21 cellular contexts compared by ENCODE assay signal in genomic region chr22:38009000-38009806, GRCh38. TPM values are rescaled to one million over a fixed set of nuclear protein-coding genes. Genes with fewer than 3 reads are reported as not detected.
DNase-seq lines count a peak whose midpoint lies in the region; ATAC-seq and TF ChIP-seq lines count a peak whose summit lies in the region.
"Had no signal": no experiment of that assay in that cellular context is flagged by ENCODE, and none has a peak within 500 bp of the region (broad histone marks: within the 10 kb centered on the region; RNA-seq: fewer than 3 reads in every experiment).

No MANE protein-coding gene starts in this region.

- no peak for DNase-seq in activated naive CD8-positive, alpha-beta T cell treated with anti-CD3 and anti-CD28 coated beads, Interleukin-2, amount 10 ng/mL, durations not matched to agents 7 days and 5 days
- DNase-seq in activated naive CD8-positive, alpha-beta T cell treated with anti-CD3 and anti-CD28 coated beads, Interleukin-2, amount 50 U/mL, for 24 hours = no peak
- DNase-seq in mesendoderm (no peak), upper lobe of right lung (no peak), OCI-M2 (lab: John Stamatoyannopoulos, UW; ENCODE audit: unreplicated experiment) (no peak)
- DNase-seq: activated CD4-positive, alpha-beta T cell treated with anti-CD3 and anti-CD28 coated beads, Interleukin-2, amount 50 U/mL, for 1 hour; activated CD8-positive, alpha-beta memory T cell treated with anti-CD3 and anti-CD28 coated beads, Interleukin-2, amount 50 U/mL, for 48 hours; IMR-90; islet precursor cell; NCI-H1092 treated with DMSO at 0.1 percent for 48 hours; NCI-H1930; NCI-H345; NCI-H748 treated with DMSO at 0.1 percent for 48 hours; nucleus accumbens; stimulated activated CD8-positive, alpha-beta memory T cell treated with anti-CD3 and anti-CD28 coated beads, Interleukin-4, amount 100 ng/mL, for 48 hours had no signal

- H3K27ac ChIP-seq in angular gyrus (ENCODE audit: low read depth, low read length) (peak overlapping the region; percentile 57), mesendoderm (ENCODE audit: low read depth, low read length) (no peak overlapping the region), upper lobe of right lung (no peak overlapping the region)
- H3K27ac ChIP-seq: C4-2B, VCaP had no signal

- no peaks in the 10 kb centered on the region for H3K9me3 Mint-ChIP-seq in activated naive CD8-positive, alpha-beta T cell treated with anti-CD3 and anti-CD28 coated beads, Interleukin-2, amount 10 ng/mL, durations not matched to agents 7 days and 5 days
- H3K9me3 Mint-ChIP-seq in activated naive CD8-positive, alpha-beta T cell treated with anti-CD3 and anti-CD28 coated beads, Interleukin-2, amount 50 U/mL, for 24 hours = no peaks in the 10 kb centered on the region

- H4K8ac ChIP-seq in mesendoderm (ENCODE audit: low read depth, low read length) = no peak overlapping the region

- H3K27me3 ChIP-seq in mesendoderm (ENCODE audit: insufficient read depth, low read length, poor library complexity) (no peaks in the 10 kb centered on the region), upper lobe of right lung (no peaks in the 10 kb centered on the region)

- no peak overlapping the region for H2BK5ac ChIP-seq in mesendoderm (ENCODE audit: low read length)

- no peak overlapping the region for H2BK15ac ChIP-seq in mesendoderm (replicated peaks; ENCODE audit: low read depth)

- no peak overlapping the region for H3K4ac ChIP-seq in mesendoderm (ENCODE audit: low read depth, low read length)

- peak overlapping the region; percentile 42 for H3K56ac ChIP-seq in mesendoderm (ENCODE audit: low read length)

- no peak for TF ChIP-seq CTCF in upper lobe of right lung (IDR thresholded peaks at IDR 0.05)

- H4K5ac ChIP-seq in mesendoderm (ENCODE audit: low read length) = no peak overlapping the region

- no peak overlapping the region for H3K4me2 ChIP-seq in mesendoderm (ENCODE audit: low read length)

- no peak overlapping the region for H3K18ac ChIP-seq in mesendoderm (ENCODE audit: low read length)

- no peaks in the 10 kb centered on the region for H3K36me3 Mint-ChIP-seq in activated naive CD8-positive, alpha-beta T cell treated with anti-CD3 and anti-CD28 coated beads, Interleukin-2, amount 10 ng/mL, durations not matched to agents 7 days and 5 days
- H3K36me3 Mint-ChIP-seq in activated naive CD8-positive, alpha-beta T cell treated with anti-CD3 and anti-CD28 coated beads, Interleukin-2, amount 50 U/mL, for 24 hours (ENCODE audit: low read depth) = no peaks in the 10 kb centered on the region

- ATAC-seq in activated naive CD8-positive, alpha-beta T cell treated with anti-CD3 and anti-CD28 coated beads, Interleukin-2, amount 10 ng/mL, durations not matched to agents 7 days and 5 days (ENCODE audit: low read depth) = peak; percentile 45
- no peak for ATAC-seq in activated naive CD8-positive, alpha-beta T cell treated with anti-CD3 and anti-CD28 coated beads, Interleukin-2, amount 50 U/mL, for 24 hours
- ATAC-seq in upper lobe of right lung (peak; percentile 12), GM19463 (IDR thresholded peaks at IDR 0.05; ENCODE audit: unreplicated experiment) (no peak), HG03457 (IDR thresholded peaks at IDR 0.05; ENCODE audit: unreplicated experiment) (no peak)

- H3K4me3 ChIP-seq in mesendoderm (ENCODE audit: low read length) (no peak overlapping the region), upper lobe of right lung (no peak overlapping the region)

- H3K9me3 ChIP-seq in upper lobe of right lung = no peaks in the 10 kb centered on the region

- H3K9ac ChIP-seq in mesendoderm (ENCODE audit: low read length) = no peak overlapping the region

- H3K4me1 ChIP-seq in mesendoderm (ENCODE audit: control insufficient read depth, low read depth, low read length) (no peaks in the 10 kb centered on the region), upper lobe of right lung (no peaks in the 10 kb centered on the region)

- H3K27me3 Mint-ChIP-seq in activated naive CD8-positive, alpha-beta T cell treated with anti-CD3 and anti-CD28 coated beads, Interleukin-2, amount 10 ng/mL, durations not matched to agents 7 days and 5 days = peaks cover 4% of the 10 kb centered on the region
- H3K27me3 Mint-ChIP-seq in activated naive CD8-positive, alpha-beta T cell treated with anti-CD3 and anti-CD28 coated beads, Interleukin-2, amount 50 U/mL, for 24 hours = no peaks in the 10 kb centered on the region

- intact Hi-C loops in upper lobe of right lung (cut with DNase I) = no loop called here

- H3K4me1 Mint-ChIP-seq in activated naive CD8-positive, alpha-beta T cell treated with anti-CD3 and anti-CD28 coated beads, Interleukin-2, amount 10 ng/mL, durations not matched to agents 7 days and 5 days = peaks cover 19% of the 10 kb centered on the region
- peaks cover 5% of the 10 kb centered on the region for H3K4me1 Mint-ChIP-seq in activated naive CD8-positive, alpha-beta T cell treated with anti-CD3 and anti-CD28 coated beads, Interleukin-2, amount 50 U/mL, for 24 hours

- peak overlapping the region; percentile 23 for H3K27ac Mint-ChIP-seq in activated naive CD8-positive, alpha-beta T cell treated with anti-CD3 and anti-CD28 coated beads, Interleukin-2, amount 10 ng/mL, durations not matched to agents 7 days and 5 days
- no peak overlapping the region for H3K27ac Mint-ChIP-seq in activated naive CD8-positive, alpha-beta T cell treated with anti-CD3 and anti-CD28 coated beads, Interleukin-2, amount 50 U/mL, for 24 hours

- POLR2A ChIA-PET in activated naive CD8-positive, alpha-beta T cell treated with anti-CD3 and anti-CD28 coated beads, Interleukin-2, amount 10 ng/mL, durations not matched to agents 7 days and 5 days (lab: Charles Lee) = no interaction called here

- H2BK120ac ChIP-seq in mesendoderm (ENCODE audit: low read depth, low read length) = no peak overlapping the region

- H3K79me2 ChIP-seq in mesendoderm (ENCODE audit: control insufficient read depth, insufficient read depth, low read length) = no peaks in the 10 kb centered on the region

- H2AK5ac ChIP-seq in mesendoderm (ENCODE audit: low read length) = no peak overlapping the region

- H3K36me3 ChIP-seq in mesendoderm (ENCODE audit: control insufficient read depth, insufficient read depth, low read length) = no peaks in the 10 kb centered on the region
- H3K36me3 ChIP-seq in upper lobe of right lung = no peaks in the 10 kb centered on the region

- WGBS in mesendoderm (ENCODE audit: extremely low coverage, insufficient coverage, low lambda C conversion rate) = no CpG with 5 or more reads among the region's 14 CpGs

- H3K4me3 Mint-ChIP-seq in activated naive CD8-positive, alpha-beta T cell treated with anti-CD3 and anti-CD28 coated beads, Interleukin-2, amount 10 ng/mL, durations not matched to agents 7 days and 5 days = peak overlapping the region; percentile 66
- H3K4me3 Mint-ChIP-seq in activated naive CD8-positive, alpha-beta T cell treated with anti-CD3 and anti-CD28 coated beads, Interleukin-2, amount 50 U/mL, for 24 hours = no peak overlapping the region

- no peaks in the 10 kb centered on the region for H3K79me1 ChIP-seq in mesendoderm (ENCODE audit: low read length)

- H3K23ac ChIP-seq in mesendoderm (ENCODE audit: low read length) = no peak overlapping the region

RNA-seq across cellular contexts. Expression of gene SOX10, which starts 24.8 kb away (rescaled TPM):
- not detected for total RNA-seq in activated naive CD8-positive, alpha-beta T cell treated with anti-CD3 and anti-CD28 coated beads, Interleukin-2, amount 10 ng/mL, durations not matched to agents 7 days and 5 days
- 2.7 TPM for polyA plus RNA-seq in mesendoderm (2013, experiment 1 of 2)
- polyA plus RNA-seq in mesendoderm (2013, experiment 2 of 2) = 2.7 TPM
- not detected for total RNA-seq in upper lobe of right lung
- total RNA-seq: IMR-90 had no signal
- polyA plus RNA-seq: IMR-90 had no signal

RNA-seq across cellular contexts. Expression of gene PICK1, which starts 48.0 kb away (rescaled TPM):
- total RNA-seq in activated naive CD8-positive, alpha-beta T cell treated with anti-CD3 and anti-CD28 coated beads, Interleukin-2, amount 10 ng/mL, durations not matched to agents 7 days and 5 days = 10 to 100 TPM; 21.4 to 21.8 TPM
- polyA plus RNA-seq in mesendoderm (2013, experiment 1 of 2) = 13.2 TPM
- polyA plus RNA-seq in mesendoderm (2013, experiment 2 of 2) = 11.8 TPM
- 31.8 TPM for total RNA-seq in upper lobe of right lung

RNA-seq across cellular contexts. Expression of gene POLR2F, which starts 55.7 kb away (rescaled TPM):
- 10 to 100 TPM; 60.2 to 61.4 TPM for total RNA-seq in activated naive CD8-positive, alpha-beta T cell treated with anti-CD3 and anti-CD28 coated beads, Interleukin-2, amount 10 ng/mL, durations not matched to agents 7 days and 5 days
- 235 TPM for polyA plus RNA-seq in mesendoderm (2013, experiment 1 of 2)
- polyA plus RNA-seq in mesendoderm (2013, experiment 2 of 2) = 238 TPM
- total RNA-seq in upper lobe of right lung = 49.0 TPM

RNA-seq across cellular contexts. Expression of gene C22orf23, which starts 55.8 kb away (rescaled TPM):
- not detected for total RNA-seq in activated naive CD8-positive, alpha-beta T cell treated with anti-CD3 and anti-CD28 coated beads, Interleukin-2, amount 10 ng/mL, durations not matched to agents 7 days and 5 days
- polyA plus RNA-seq in mesendoderm (2013, experiment 1 of 2) = 0.31 TPM
- polyA plus RNA-seq in mesendoderm (2013, experiment 2 of 2) = 0.41 TPM
- not detected for total RNA-seq in upper lobe of right lung
- total RNA-seq: lower leg skin had no signal

Comparison
In these comparisons a context has a peak if more than half of its experiments do, and no peak if none do; other contexts are left out.
1. ATAC-seq: peak in activated naive CD8-positive, alpha-beta T cell treated with anti-CD3 and anti-CD28 coated beads, Interleukin-2, amount 10 ng/mL, durations not matched to agents 7 days and 5 days (single experiment) and upper lobe of right lung (single experiment); none in activated naive CD8-positive, alpha-beta T cell treated with anti-CD3 and anti-CD28 coated beads, Interleukin-2, amount 50 U/mL, for 24 hours (single experiment), GM19463 (single experiment) and HG03457 (single experiment).